In genomic region chr2:229051798-229052197, GRCh38 we compare ENCODE assay signal across 23 cellular contexts.
"Had no signal": no experiment of that assay in that cellular context is flagged by ENCODE, and none has a peak within 500 bp of the region (broad histone marks: within the 10 kb centered on the region; RNA-seq: fewer than 3 reads in every experiment).

No MANE protein-coding gene starts in this region.

- H3K9me3 Mint-ChIP-seq: endodermal cell had no signal

- DNase-seq: colonic mucosa; cortex of kidney; dermis blood vessel endothelial cell; dorsolateral prefrontal cortex; effector CD4-positive, alpha-beta T cell; effector CD8-positive, alpha-beta T cell; effector memory CD4-positive, alpha-beta T cell; effector memory CD8-positive, alpha-beta T cell; endodermal cell; erythroblast; esophagus squamous epithelium; foreskin fibroblast; foreskin keratinocyte; foreskin melanocyte; gastrocnemius medialis; glutamatergic neuron; head of caudate nucleus; heart left ventricle; heart right ventricle had no signal

- H3K27me3 Mint-ChIP-seq: dendritic cell treated with granulocyte-macrophage colony-stimulating factor and Interleukin-4, amounts not matched to agents 40 ng/mL and 50 ng/mL, for 4 days; effector memory CD8-positive, alpha-beta T cell had no signal

- H3K4me3 Mint-ChIP-seq: dendritic cell treated with granulocyte-macrophage colony-stimulating factor and Interleukin-4, amounts not matched to agents 40 ng/mL and 50 ng/mL, for 4 days; effector memory CD8-positive, alpha-beta T cell; endodermal cell had no signal

- H3K4me1 Mint-ChIP-seq: endodermal cell had no signal

- FAIRE-seq: colon, endothelial cell of umbilical vein, frontal cortex had no signal

- H3K27ac Mint-ChIP-seq: dendritic cell treated with granulocyte-macrophage colony-stimulating factor and Interleukin-4, amounts not matched to agents 40 ng/mL and 50 ng/mL, for 4 days; effector memory CD8-positive, alpha-beta T cell; endodermal cell had no signal
